22 cellular contexts compared by ENCODE assay signal in genomic region chr3:61863579-61863978, GRCh38.
"Had no signal": no experiment of that assay in that cellular context is flagged by ENCODE, and none has a peak within 500 bp of the region (broad histone marks: within the 10 kb centered on the region; RNA-seq: fewer than 3 reads in every experiment).

No MANE protein-coding gene starts in this region.

- H3K27ac ChIP-seq: left lung, ovary, right atrium auricular region, right lobe of liver, skin epidermis, stomach, testis, upper lobe of right lung had no signal

- H3K27me3 ChIP-seq: left lung, ovary, right atrium auricular region, right lobe of liver, stomach, testis, thyroid gland, transverse colon, upper lobe of right lung had no signal

- DNase-seq: head of caudate nucleus; hypothalamus; immature natural killer cell; left cardiac atrium; left lung; naive thymus-derived CD4-positive, alpha-beta T cell; ovary; right lobe of liver; stimulated activated CD4-positive, alpha-beta T cell treated with anti-CD3 and anti-CD28 coated beads, Interleukin-12 subunit alpha, Interleukin-12 subunit beta, amount 100 ng/mL, for 4 hours; stimulated activated CD4-positive, alpha-beta T cell treated with anti-CD3 and anti-CD28 coated beads, Interleukin-15, amount 100 ng/mL, for 24 hours; stimulated activated CD4-positive, alpha-beta T cell treated with anti-CD3 and anti-CD28 coated beads, Interleukin-2, amount 100 ng/mL, for 24 hours; stimulated activated CD4-positive, alpha-beta T cell treated with anti-CD3 and anti-CD28 coated beads, Interleukin-4, amount 100 ng/mL, for 1 hour; stimulated activated naive B cell treated with anti-CD40 and anti-IgM and Interleukin-4, amounts not matched to agents 10 μg/mL and 1 μg/mL and 100 μg/mL, for 72 hours; stimulated activated naive CD8-positive, alpha-beta T cell treated with anti-CD3 and anti-CD28 coated beads, Interleukin-15, Interleukin-2, amounts not matched to agents 100 U/mL and 50 U/mL, for 24 hours; stomach; testis; thyroid gland; transverse colon; upper lobe of right lung had no signal

- H3K9me3 ChIP-seq: left lung, ovary, right atrium auricular region, right lobe of liver, stomach, testis, thyroid gland, transverse colon, upper lobe of right lung had no signal

- H3K4me1 ChIP-seq: right lobe of liver, upper lobe of right lung had no signal

- ATAC-seq: left cardiac atrium; left lung; naive thymus-derived CD4-positive, alpha-beta T cell; natural killer cell treated with Interleukin-12 subunit alpha and Interleukin-12 subunit beta and Interleukin-15 and Interleukin-18, amount 100 ng/mL, for 72 hours; stimulated activated naive B cell treated with anti-CD40 and anti-IgM and Interleukin-4, amounts not matched to agents 10 μg/mL and 1 μg/mL and 100 μg/mL, for 72 hours; stimulated activated naive CD8-positive, alpha-beta T cell treated with anti-CD3 and anti-CD28 coated beads, Interleukin-15, Interleukin-2, amounts not matched to agents 100 U/mL and 50 U/mL, for 24 hours; upper lobe of right lung had no signal

- H3K36me3 ChIP-seq: left lung, ovary, right atrium auricular region, right lobe of liver, stomach, thyroid gland, transverse colon, upper lobe of right lung had no signal

- H3K4me3 ChIP-seq: left lung, ovary, right atrium auricular region, right lobe of liver, skin epidermis, stomach, testis, thyroid gland, transverse colon, upper lobe of right lung had no signal
